9 cellular contexts compared by ENCODE assay signal in genomic region chr5:6829150-6829784, GRCh38.
DNase-seq lines count a peak whose midpoint lies in the region; ATAC-seq and TF ChIP-seq lines count a peak whose summit lies in the region.
"Had no signal": no experiment of that assay in that cellular context is flagged by ENCODE, and none has a peak within 500 bp of the region (broad histone marks: within the 10 kb centered on the region; RNA-seq: fewer than 3 reads in every experiment).

No MANE protein-coding gene starts in this region.

- no peaks in the 10 kb centered on the region; the same call in 1 of the 2 replicates for H3K27me3 ChIP-seq in GM06990 (replicated peaks; ENCODE audit: control insufficient read depth, insufficient read depth, low read length)
- H3K27me3 ChIP-seq in uterus, result no peaks in the 10 kb centered on the region
- no peaks in the 10 kb centered on the region for H3K27me3 ChIP-seq in upper lobe of left lung

- TF ChIP-seq POLR2A in uterus (IDR thresholded peaks at IDR 0.05), result no peak
- TF ChIP-seq POLR2A in upper lobe of left lung (IDR thresholded peaks at IDR 0.05), result no peak

- no peak overlapping the region for H3K27ac ChIP-seq in uterus
- H3K27ac ChIP-seq in upper lobe of left lung, result no peak overlapping the region

- H3K4me1 ChIP-seq in uterus (no peaks in the 10 kb centered on the region), upper lobe of left lung (peaks cover 0 to 5% (median 1%) of the 10 kb centered on the region in 4 donors)

- TF ChIP-seq CTCF in GM06990 (IDR thresholded peaks at IDR 0.05; ENCODE audit: insufficient read depth, low read length, poor library complexity, severe bottlenecking), result no peak
- TF ChIP-seq CTCF in epithelial cell of esophagus (IDR thresholded peaks at IDR 0.05; ENCODE audit: insufficient read depth, low read depth, low read length, missing control alignments), result no peak
- no peak for TF ChIP-seq CTCF in uterus (IDR thresholded peaks at IDR 0.05)
- no peak for TF ChIP-seq CTCF in upper lobe of left lung (IDR thresholded peaks at IDR 0.05)

- H3K4me3 ChIP-seq in GM06990 (replicated peaks; ENCODE audit: low read depth, low read length) (no peak overlapping the region), epithelial cell of esophagus (ENCODE audit: low read length) (no peak overlapping the region), uterus (no peak overlapping the region), upper lobe of left lung (no peak overlapping the region)

- peak; percentile 31 for DNase-seq in GM06990 (ENCODE audit: extremely low read depth, insufficient read length)
- DNase-seq in epithelial cell of esophagus (ENCODE audit: low read depth), result peak; percentile 35
- no peak for DNase-seq in uterus
- no peak for DNase-seq in DMS153 (lab: John Stamatoyannopoulos, UW)
- no peak for DNase-seq in upper lobe of left lung
- DNase-seq in HuH-7.5 (ENCODE audit: low spot score), result no peak

- WGBS in upper lobe of left lung, 2 donors, result 69 to 78% methylated on average over 5 of the region's 5 CpGs

- H3K36me3 ChIP-seq in GM06990 (ENCODE audit: control insufficient read depth, insufficient read depth, low read length), result 0 out of 2 replicates have a peak, but pooled peaks cover 2% of the 10 kb centered on the region
- no peaks in the 10 kb centered on the region for H3K36me3 ChIP-seq in uterus
- no peaks in the 10 kb centered on the region for H3K36me3 ChIP-seq in upper lobe of left lung

- ATAC-seq in GM21423 (IDR thresholded peaks at IDR 0.05; ENCODE audit: unreplicated experiment) (peak; percentile 61), HG03565 (IDR thresholded peaks at IDR 0.05; ENCODE audit: unreplicated experiment) (peak; percentile 74), upper lobe of left lung (ENCODE audit: low FRiP score in 2 of 2) (no peak)
- ATAC-seq: HCT116 had no signal

- no peak for TF ChIP-seq EP300 in upper lobe of left lung (IDR thresholded peaks at IDR 0.05)

- intact Hi-C loops in uterus (cut with DNase I; ENCODE audit: low total_unique reads), result no loop called here

- H3K9me3 ChIP-seq in uterus (no peaks in the 10 kb centered on the region), upper lobe of left lung (no peaks in the 10 kb centered on the region)

Comparison
In these comparisons a context has a peak if more than half of its experiments do, and no peak if none do; other contexts are left out.
1. DNase-seq: peak in GM06990 (single experiment) and epithelial cell of esophagus (single experiment); none in uterus (0 of 2), DMS153 (single experiment), upper lobe of left lung (0 of 2) and HuH-7.5 (single experiment).
2. ATAC-seq: peak in GM21423 (single experiment) and HG03565 (single experiment); none in upper lobe of left lung (0 of 2).